ENCODE assay signal across 8 cellular contexts in genomic region chr1:228464487-228464983, GRCh38. TPM values are rescaled to one million over a fixed set of nuclear protein-coding genes. Genes with fewer than 3 reads are reported as not detected.
DNase-seq lines count a peak whose midpoint lies in the region; ATAC-seq, FAIRE-seq and TF ChIP-seq lines count a peak whose summit lies in the region.

No MANE protein-coding gene starts in this region.

- H3K4me3 ChIP-seq in endothelial cell of umbilical vein (replicated peaks in 1 of 3; ENCODE audit: insufficient read depth in 1 of 3, low read depth in 1 of 3, low read length in 3 of 3) (peak overlapping the region in 2 of 3 experiments; percentile 22 to 68), muscle layer of duodenum (ENCODE audit: low read depth in 1 of 2, low read length in 2 of 2) (peak overlapping the region; percentile 48 to 51)

- ATAC-seq in HG02970 (IDR thresholded peaks at IDR 0.05; ENCODE audit: low FRiP score, unreplicated experiment), result peak; percentile 70

- BruUV-seq in endothelial cell of umbilical vein (replicated peaks; lab: Mats Ljungman, UMichigan), result no TSS peak

- H3K4me1 ChIP-seq in endothelial cell of umbilical vein (ENCODE audit: control insufficient read depth, extremely low read depth, insufficient read depth, low read length) (peaks cover 6% of the 10 kb centered on the region), muscle layer of duodenum (ENCODE audit: control insufficient read depth in 1 of 2, insufficient read depth in 2 of 2, low read length in 2 of 2) (peaks cover 0 to 20% of the 10 kb centered on the region in 2 donors)

- H3K4me2 ChIP-seq in endothelial cell of umbilical vein (ENCODE audit: insufficient read depth, low read length), result peak overlapping the region; percentile 81

- no peak overlapping the region for H3K9ac ChIP-seq in endothelial cell of umbilical vein (replicated peaks; ENCODE audit: extremely low read depth, insufficient read depth, low read length)

- DNase-seq in GM18507 (ENCODE audit: extremely low spot score, insufficient read length, low read depth) (no peak), NCI-H446 (lab: John Stamatoyannopoulos, UW) (peak; percentile 28 to 80), endothelial cell of umbilical vein (ENCODE audit: low read depth, low spot score) (peak; percentile 81), NCI-H187 (lab: John Stamatoyannopoulos, UW) (no peak)
- peak; percentile 90 for DNase-seq in activated CD8-positive, alpha-beta memory T cell treated with anti-CD3 and anti-CD28 coated beads, Interleukin-2, amount 50 U/mL, for 48 hours
- peak; percentile 74 to 76 for DNase-seq in stimulated activated CD8-positive, alpha-beta memory T cell treated with anti-CD3 and anti-CD28 coated beads, Interleukin-7, amount 100 ng/mL, for 4 hours (ENCODE audit: low read depth in 2 of 2)

- H3K9me3 ChIP-seq in endothelial cell of umbilical vein (replicated peaks; ENCODE audit: control insufficient read depth, insufficient read depth, low read length), result no peaks in the 10 kb centered on the region
- no peaks in the 10 kb centered on the region for H3K9me3 ChIP-seq in muscle layer of duodenum (ENCODE audit: control insufficient read depth in 1 of 2, low read length in 2 of 2)

- intact Hi-C loops in endothelial cell of umbilical vein (cut with micrococcal nuclease), result loop anchor here (2.0 kb wide), 1 partner anchor 58 kb away; the partner anchor contains the start of gene TRIM11

- CTCF ChIA-PET in endothelial cell of umbilical vein (lab: Charles Lee), result interaction anchor here (1.0 to 1.9 kb wide), 4 partner anchors 8 to 465 kb away, joined by 3 to 7 read pairs (median 5); partner anchors contain the start of gene RNF187

- no peak for TF ChIP-seq CTCF in endothelial cell of umbilical vein (IDR thresholded peaks at IDR 0.05; ENCODE audit: extremely low read depth in 1 of 2, insufficient read depth in 1 of 2, low read depth in 1 of 2, low read length in 2 of 2)

- no peak for TF ChIP-seq POLR2A in endothelial cell of umbilical vein (IDR thresholded peaks at IDR 0.05; ENCODE audit: low read depth, low read length)

- H3K27ac ChIP-seq in endothelial cell of umbilical vein (ENCODE audit: insufficient read depth, low read depth, low read length), result no peak overlapping the region
- H3K27ac ChIP-seq in muscle layer of duodenum (ENCODE audit: low read length), result no peak overlapping the region

- POLR2A ChIA-PET in endothelial cell of umbilical vein (lab: Charles Lee), result no interaction called here

- no peaks in the 10 kb centered on the region for H3K9me1 ChIP-seq in endothelial cell of umbilical vein (replicated peaks; ENCODE audit: control insufficient read depth, extremely low read depth, insufficient read depth, low read length)

- no peaks in the 10 kb centered on the region for H4K20me1 ChIP-seq in endothelial cell of umbilical vein (replicated peaks; ENCODE audit: control insufficient read depth, extremely low read depth, insufficient read depth, low read length)

- no peaks in the 10 kb centered on the region for H3K79me2 ChIP-seq in endothelial cell of umbilical vein (ENCODE audit: control insufficient read depth, insufficient read depth, low read length)

- FAIRE-seq in GM18507 (lab: Jason Lieb, UNC) (peak; percentile 89), endothelial cell of umbilical vein (lab: Jason Lieb, UNC) (peak; percentile 93)

- H3K27me3 ChIP-seq in endothelial cell of umbilical vein (ENCODE audit: control insufficient read depth in 2 of 2, insufficient read depth in 2 of 2, low read length in 2 of 2), result peaks cover 55 to 70% of the 10 kb centered on the region in 2 experiments
- peaks cover 60% of the 10 kb centered on the region for H3K27me3 ChIP-seq in muscle layer of duodenum (ENCODE audit: low read depth, low read length)

- dilution Hi-C loops in endothelial cell of umbilical vein (cut with MboI; ENCODE audit: extremely low pct_ligation_motif_present, low sequenced_read_pairs), result no loop called here

- H2AFZ ChIP-seq in endothelial cell of umbilical vein (ENCODE audit: low read depth, low read length), result peak overlapping the region; percentile 63

- H3K36me3 ChIP-seq in endothelial cell of umbilical vein (ENCODE audit: control insufficient read depth in 2 of 2, extremely low read depth in 1 of 2, insufficient read depth in 2 of 2, low read length in 2 of 2), result no peaks in the 10 kb centered on the region
- H3K36me3 ChIP-seq in muscle layer of duodenum (ENCODE audit: control insufficient read depth in 1 of 2, insufficient read depth in 2 of 2, low read length in 2 of 2), result no peaks in the 10 kb centered on the region

TF ChIP-seq in endothelial cell of umbilical vein, 7 proteins besides CTCF, POLR2A, EP300 and RAD21:
- no peak for TF ChIP-seq MAX (IDR thresholded peaks at IDR 0.05; ENCODE audit: insufficient read depth, insufficient read length)
- no peak for TF ChIP-seq JUN (IDR thresholded peaks at IDR 0.05; ENCODE audit: borderline replicate concordance, insufficient read depth, insufficient read length, low read depth)
- TF ChIP-seq MYC (IDR thresholded peaks at IDR 0.05; ENCODE audit: low read depth, low read length), result no peak
- TF ChIP-seq EZH2 (IDR thresholded peaks at IDR 0.05; ENCODE audit: borderline replicate concordance, low read depth, low read length, severe bottlenecking), result peak; percentile 38
- TF ChIP-seq GATA2 (IDR thresholded peaks at IDR 0.05; ENCODE audit: insufficient read depth, insufficient read length, low read depth, low read length), result no peak
- no peak for TF ChIP-seq POLR2AphosphoS5 (IDR thresholded peaks at IDR 0.05; ENCODE audit: insufficient read depth, low read depth, low read length)
- TF ChIP-seq FOS (IDR thresholded peaks at IDR 0.05; ENCODE audit: borderline replicate concordance, insufficient read depth, low read length), result no peak

RNA-seq across cellular contexts. Expression of gene RNF187, which starts 22.6 kb away (rescaled TPM):
- total RNA-seq in endothelial cell of umbilical vein, result 86.4 and 87.1 TPM in 2 replicates
- polyA plus RNA-seq in endothelial cell of umbilical vein, result 48.0 and 48.7 TPM in 2 replicates
- polyA plus RNA-seq in endothelial cell of umbilical vein (2011; cell fraction: cytosol; rRNA removed), result 42.8 and 50.9 TPM in 2 replicates
- polyA plus RNA-seq in endothelial cell of umbilical vein (2011; cell fraction: nucleus; rRNA removed), result 15.7 and 19.5 TPM in 2 replicates
- polyA plus RNA-seq in endothelial cell of umbilical vein (2012), result 60.7 and 77.6 TPM in 2 replicates
- polyA minus RNA-seq in endothelial cell of umbilical vein, result 36.6 and 52.6 TPM in 2 replicates
- 47.9 TPM for polyA minus RNA-seq in endothelial cell of umbilical vein (2011; cell fraction: cytosol; rRNA and poly(A)+ RNA removed)
- polyA minus RNA-seq in endothelial cell of umbilical vein (2011; cell fraction: nucleus; rRNA and poly(A)+ RNA removed), result 4.3 and 6.1 TPM in 2 replicates

RNA-seq across cellular contexts. Expression of gene TRIM17, which starts 47.9 kb away (rescaled TPM):
- total RNA-seq in endothelial cell of umbilical vein, result not detected in 2 replicates
- not detected in 2 replicates for polyA plus RNA-seq in endothelial cell of umbilical vein
- polyA plus RNA-seq in endothelial cell of umbilical vein (2011; cell fraction: cytosol; rRNA removed), result not detected in 2 replicates
- not detected in 2 replicates for polyA plus RNA-seq in endothelial cell of umbilical vein (2011; cell fraction: nucleus; rRNA removed)
- 0.09 and 0.14 TPM in 2 replicates for polyA plus RNA-seq in endothelial cell of umbilical vein (2012)
- polyA minus RNA-seq in endothelial cell of umbilical vein, result not detected in 2 replicates
- polyA minus RNA-seq in endothelial cell of umbilical vein (2011; cell fraction: cytosol; rRNA and poly(A)+ RNA removed), result not detected
- not detected in 2 replicates for polyA minus RNA-seq in endothelial cell of umbilical vein (2011; cell fraction: nucleus; rRNA and poly(A)+ RNA removed)

RNA-seq across cellular contexts. Expression of gene TRIM11, which starts 57.9 kb away (rescaled TPM):
- total RNA-seq in endothelial cell of umbilical vein, result 25.2 and 28.8 TPM in 2 replicates
- 11.5 and 11.7 TPM in 2 replicates for polyA plus RNA-seq in endothelial cell of umbilical vein
- 6.5 and 9.0 TPM in 2 replicates for polyA plus RNA-seq in endothelial cell of umbilical vein (2011; cell fraction: cytosol; rRNA removed)
- polyA plus RNA-seq in endothelial cell of umbilical vein (2011; cell fraction: nucleus; rRNA removed), result 24.3 and 26.2 TPM in 2 replicates
- polyA plus RNA-seq in endothelial cell of umbilical vein (2012), result 9.5 and 10.3 TPM in 2 replicates
- polyA minus RNA-seq in endothelial cell of umbilical vein, result 13.9 and 14.6 TPM in 2 replicates
- 12.6 TPM for polyA minus RNA-seq in endothelial cell of umbilical vein (2011; cell fraction: cytosol; rRNA and poly(A)+ RNA removed)
- 14.3 and 17.3 TPM in 2 replicates for polyA minus RNA-seq in endothelial cell of umbilical vein (2011; cell fraction: nucleus; rRNA and poly(A)+ RNA removed)

Comparison
In these comparisons a context has a peak if more than half of its experiments do, and no peak if none do; other contexts are left out.
1. DNase-seq: peak in NCI-H446 (2 of 2), activated CD8-positive, alpha-beta memory T cell treated with anti-CD3 and anti-CD28 coated beads, Interleukin-2, amount 50 U/mL, for 48 hours (single experiment), endothelial cell of umbilical vein (single experiment) and stimulated activated CD8-positive, alpha-beta memory T cell treated with anti-CD3 and anti-CD28 coated beads, Interleukin-7, amount 100 ng/mL, for 4 hours (2 of 2); none in GM18507 (single experiment) and NCI-H187 (0 of 2).